8 cellular contexts compared by ENCODE assay signal in genomic region chr4:102431608-102431961, GRCh38.
DNase-seq lines count a peak whose midpoint lies in the region; ATAC-seq and TF ChIP-seq lines count a peak whose summit lies in the region.

No MANE protein-coding gene starts in this region.

- H3K9me3 Mint-ChIP-seq in natural killer cell treated with Interleukin-12 subunit alpha and Interleukin-12 subunit beta and Interleukin-15 and Interleukin-18, amount 100 ng/mL, for 72 hours = no peaks in the 10 kb centered on the region

- no peak overlapping the region for H3K27ac Mint-ChIP-seq in natural killer cell treated with Interleukin-12 subunit alpha and Interleukin-12 subunit beta and Interleukin-15 and Interleukin-18, amount 100 ng/mL, for 72 hours

- TF ChIP-seq CTCF in BE2C (IDR thresholded peaks at IDR 0.05; ENCODE audit: low read depth, low read length) (no peak), dorsolateral prefrontal cortex (IDR thresholded peaks at IDR 0.05 in 54 of 56, conservative IDR thresholded peaks at IDR 0.05 in 2 of 56; ENCODE audit: low read depth in 1 of 56, partially characterized antibody in 56 of 56) (peak in 6 of 56 donors; percentile 0 to 43 (median 10))

- H3K4me1 ChIP-seq in BE2C (no peaks in the 10 kb centered on the region), Karpas-422 (ENCODE audit: low read length) (peaks cover 7% of the 10 kb centered on the region)

- peaks cover 5% of the 10 kb centered on the region in 2 donors for H3K4me1 Mint-ChIP-seq in natural killer cell treated with Interleukin-12 subunit alpha and Interleukin-12 subunit beta and Interleukin-15 and Interleukin-18, amount 100 ng/mL, for 72 hours (ENCODE audit: low read depth in 2 of 2)

- H3K79me2 ChIP-seq in Karpas-422 (ENCODE audit: low read length) = no peaks in the 10 kb centered on the region

- ATAC-seq in natural killer cell treated with Interleukin-12 subunit alpha and Interleukin-12 subunit beta and Interleukin-15 and Interleukin-18, amount 100 ng/mL, for 72 hours = no peak
- ATAC-seq in GM18870 (IDR thresholded peaks at IDR 0.05; ENCODE audit: unreplicated experiment) (no peak), GM18873 (IDR thresholded peaks at IDR 0.05; ENCODE audit: low FRiP score, unreplicated experiment) (no peak)

- H3K4me3 Mint-ChIP-seq in natural killer cell treated with Interleukin-12 subunit alpha and Interleukin-12 subunit beta and Interleukin-15 and Interleukin-18, amount 100 ng/mL, for 72 hours = peak overlapping the region; percentile 77

- no peak overlapping the region for H2AFZ ChIP-seq in Karpas-422 (ENCODE audit: low read length)

- H3K27me3 Mint-ChIP-seq in natural killer cell treated with Interleukin-12 subunit alpha and Interleukin-12 subunit beta and Interleukin-15 and Interleukin-18, amount 100 ng/mL, for 72 hours = peaks cover 0 to 7% of the 10 kb centered on the region in 2 donors

- DNase-seq in BE2C (no peak), Karpas-422 (no peak), dorsolateral prefrontal cortex (no peak), OCI-M2 (lab: John Stamatoyannopoulos, UW; ENCODE audit: unreplicated experiment) (no peak), AG08396 (ENCODE audit: low spot score) (no peak)
- no peak for DNase-seq in natural killer cell treated with Interleukin-12 subunit alpha and Interleukin-12 subunit beta and Interleukin-15 and Interleukin-18, amount 100 ng/mL, for 72 hours (ENCODE audit: low spot score)

- H4K20me1 ChIP-seq in Karpas-422 (ENCODE audit: insufficient read depth, low read depth, low read length) = no peaks in the 10 kb centered on the region

- H3K27me3 ChIP-seq in BE2C (no peaks in the 10 kb centered on the region), Karpas-422 (ENCODE audit: low read length) (no peaks in the 10 kb centered on the region), dorsolateral prefrontal cortex (no peaks in the 10 kb centered on the region)

- H3K9ac ChIP-seq in Karpas-422 (ENCODE audit: low read length) = no peak overlapping the region

- H3K4me2 ChIP-seq in Karpas-422 (ENCODE audit: low read depth, low read length, poor library complexity, severe bottlenecking) = peak overlapping the region; percentile 95

- H3K27ac ChIP-seq in Karpas-422 (ENCODE audit: low read length) (no peak overlapping the region), dorsolateral prefrontal cortex (peak overlapping the region in 36 of 59 donors; percentile 12 to 90 (median 77))

- no peaks in the 10 kb centered on the region for H3K36me3 Mint-ChIP-seq in natural killer cell treated with Interleukin-12 subunit alpha and Interleukin-12 subunit beta and Interleukin-15 and Interleukin-18, amount 100 ng/mL, for 72 hours

- H3K36me3 ChIP-seq in BE2C (no peaks in the 10 kb centered on the region), Karpas-422 (ENCODE audit: insufficient read depth, low read length) (no peaks in the 10 kb centered on the region)

- H3K9me3 ChIP-seq in BE2C = no peaks in the 10 kb centered on the region
- H3K9me3 ChIP-seq in Karpas-422 (ENCODE audit: low read length) = no peaks in the 10 kb centered on the region

- H3K4me3 ChIP-seq in BE2C (ENCODE audit: low read depth, low read length) = peak overlapping the region; percentile 60
- H3K4me3 ChIP-seq in Karpas-422 (ENCODE audit: low read length) = peak overlapping the region; percentile 70
- H3K4me3 ChIP-seq in dorsolateral prefrontal cortex = peak overlapping the region in 56 of 59 donors; percentile 42 to 87 (median 70)

- intact Hi-C loops in dorsolateral prefrontal cortex (cut with DNase I) = loop anchor here in 1 of 2 donors (10.0 kb wide), 1 partner anchor 653 kb away; no protein-coding TSS in a partner anchor

- H3K9me2 ChIP-seq in Karpas-422 (replicated peaks; ENCODE audit: insufficient read depth, low read length) = no peaks in the 10 kb centered on the region
